Comparison of ENCODE assay signal across 8 cellular contexts in the genomic region with DNA sequence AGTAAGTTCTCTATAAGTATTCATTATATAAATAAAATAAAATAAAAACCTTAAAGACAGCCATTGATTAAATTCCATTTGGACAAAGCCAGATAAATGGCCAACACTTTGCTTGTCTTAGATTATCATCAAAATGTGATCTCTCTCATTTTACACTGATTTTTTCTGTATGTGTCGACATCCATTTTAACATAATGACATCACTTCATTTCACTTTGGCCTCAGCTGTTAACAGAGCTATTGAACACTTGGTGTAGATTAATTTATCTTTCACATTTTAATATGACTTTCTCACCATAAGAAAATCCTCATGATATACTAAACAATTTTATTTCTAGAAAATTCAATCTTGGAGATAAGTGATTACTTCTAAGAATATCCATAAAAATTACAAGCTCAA.
"Had no signal": no experiment of that assay in that cellular context is flagged by ENCODE, and none has a peak within 500 bp of the region (broad histone marks: within the 10 kb centered on the region; RNA-seq: fewer than 3 reads in every experiment).

No MANE protein-coding gene starts in this region.

- H3K4me3 ChIP-seq: GM12878 had no signal

- ATAC-seq: GM12878 had no signal

- FAIRE-seq: G401.6, GM12878, GM12891, GM12892, GM18507, GM19239 had no signal

- DNase-seq: GDM1, GF-D8 had no signal
